14 cellular contexts compared by ENCODE assay signal in the genomic region with DNA sequence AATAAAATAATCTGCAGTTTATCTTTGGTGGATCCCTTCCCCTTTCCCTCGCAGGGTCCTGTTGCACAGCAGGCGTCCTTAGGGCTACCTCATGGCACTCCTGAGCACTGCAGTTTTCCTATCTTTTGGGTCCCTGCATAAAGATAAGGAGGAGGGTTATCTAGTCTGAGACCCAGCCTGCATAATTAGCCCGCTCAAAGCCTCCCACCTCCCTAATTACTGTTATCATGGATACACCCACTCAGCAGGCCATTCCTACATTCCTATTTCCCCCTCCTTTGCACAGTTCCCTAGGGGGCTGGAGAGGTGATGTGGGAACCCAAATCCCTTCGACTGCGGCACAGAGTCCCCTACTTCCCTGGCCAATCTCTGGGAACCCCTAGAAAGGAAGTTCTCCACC. TPM values are rescaled to one million over a fixed set of nuclear protein-coding genes. Genes with fewer than 3 reads are reported as not detected.
DNase-seq lines count a peak whose midpoint lies in the region; ATAC-seq, FAIRE-seq and TF ChIP-seq lines count a peak whose summit lies in the region.
"Had no signal": no experiment of that assay in that cellular context is flagged by ENCODE, and none has a peak within 500 bp of the region (broad histone marks: within the 10 kb centered on the region; RNA-seq: fewer than 3 reads in every experiment).

No MANE protein-coding gene starts in this region.

- H3K4me3 ChIP-seq in HUES6 (ENCODE audit: low read depth, low read length) (no peak overlapping the region), K562 (no peak overlapping the region), osteoblast (ENCODE audit: insufficient read depth, low read length) (no peak overlapping the region)
- H3K4me3 ChIP-seq: A549 had no signal

- peaks cover 33% of the 10 kb centered on the region for H3K4me1 ChIP-seq in HUES6 (ENCODE audit: control insufficient read depth, insufficient read depth, low read length)
- H3K4me1 ChIP-seq in K562 (replicated peaks in 1 of 2; ENCODE audit: control insufficient read depth in 2 of 2, insufficient read depth in 2 of 2, low read length in 2 of 2): peaks cover 20 to 28% of the 10 kb centered on the region in 2 experiments; a peak in 4 of 5 replicates
- peaks cover 7% of the 10 kb centered on the region for H3K4me1 ChIP-seq in osteoblast (ENCODE audit: insufficient read depth, low read length)
- H3K4me1 ChIP-seq: BE2C, Caco-2 had no signal

- H3K4me1 Mint-ChIP-seq in mesothelial cell of epicardium: peaks cover 8% of the 10 kb centered on the region

- in situ Hi-C loops in K562 (cut with MboI): no loop called here

- BruUV-seq in K562 (replicated peaks; lab: Mats Ljungman, UMichigan): no TSS peak

- no peak overlapping the region for H3K27ac Mint-ChIP-seq in mesothelial cell of epicardium
- H3K27ac Mint-ChIP-seq: CD8-positive, alpha-beta memory T cell had no signal

- TF ChIP-seq CTCF in K562 (IDR thresholded peaks at IDR 0.05 in 2 of 3, conservative IDR thresholded peaks at IDR 0.05 in 1 of 3; ENCODE audit: insufficient read depth in 2 of 3, low read depth in 1 of 3, low read length in 3 of 3) (no peak), osteoblast (IDR thresholded peaks at IDR 0.05; ENCODE audit: extremely low read depth, low read depth, low read length) (no peak), mesothelial cell of epicardium (IDR thresholded peaks at IDR 0.05; ENCODE audit: unreplicated experiment) (no peak)

- no peak overlapping the region for H3K27ac ChIP-seq in HUES6 (ENCODE audit: low read depth, low read length)
- no peak overlapping the region for H3K27ac ChIP-seq in K562 (ENCODE audit: extremely low read depth, low read depth, low read length)
- no peak overlapping the region for H3K27ac ChIP-seq in osteoblast (ENCODE audit: low read depth, low read length)
- H3K27ac ChIP-seq: A549 had no signal

- CTCF ChIA-PET in K562 (lab: Yijun Ruan, JAX; ENCODE audit: low intra/inter-chr PET ratio): no interaction called here

- peaks cover 2% of the 10 kb centered on the region for H3K36me3 Mint-ChIP-seq in mesothelial cell of epicardium
- H3K36me3 Mint-ChIP-seq: CD8-positive, alpha-beta memory T cell had no signal

- H3K27me3 Mint-ChIP-seq in mesothelial cell of epicardium (ENCODE audit: low read depth): peaks cover 11% of the 10 kb centered on the region
- H3K27me3 Mint-ChIP-seq: CD8-positive, alpha-beta memory T cell had no signal

- no peak for TF ChIP-seq RAD21 in K562 (CRISPR knock-in tag; conservative IDR thresholded peaks at IDR 0.05 in 1 of 2, IDR thresholded peaks at IDR 0.05 in 1 of 2)

- H3K9ac ChIP-seq in HUES6 (ENCODE audit: low read length) (peak overlapping the region; percentile 58), K562 (ENCODE audit: insufficient read depth in 1 of 2, low read depth in 2 of 2, low read length in 2 of 2) (no peak overlapping the region)

- H4K20me1 ChIP-seq in K562 (replicated peaks; ENCODE audit: control insufficient read depth, insufficient read depth, low read length): no peaks in the 10 kb centered on the region
- no peaks in the 10 kb centered on the region for H4K20me1 ChIP-seq in osteoblast (ENCODE audit: insufficient read depth, low read length)

- H3K27me3 ChIP-seq in HUES6 (ENCODE audit: control insufficient read depth, insufficient read depth, low read length) (peaks cover 13% of the 10 kb centered on the region; the same call in 1 of the 2 replicates), K562 (ENCODE audit: control insufficient read depth in 2 of 2, insufficient read depth in 2 of 2, low read length in 2 of 2) (no peaks in the 10 kb centered on the region), osteoblast (ENCODE audit: insufficient read depth, low read length) (no peaks in the 10 kb centered on the region)
- H3K27me3 ChIP-seq: BE2C had no signal

- POLR2A ChIA-PET in K562 (lab: Yijun Ruan, JAX): interaction anchor here (0.6 kb wide), 1 partner anchor 26 kb away, joined by 3 read pairs; no protein-coding TSS in a partner anchor

- no peak overlapping the region for H3K4me3 Mint-ChIP-seq in mesothelial cell of epicardium
- H3K4me3 Mint-ChIP-seq: CD8-positive, alpha-beta memory T cell had no signal

- H3K4me2 ChIP-seq in K562 (ENCODE audit: insufficient read depth, low read length) (no peak overlapping the region; the same call in 1 of the 2 replicates), osteoblast (ENCODE audit: insufficient read depth, low read length) (no peak overlapping the region)
- H3K4me2 ChIP-seq: A549 had no signal

- no peak for TF ChIP-seq POLR2A in K562 (conservative IDR thresholded peaks at IDR 0.05)

- no peaks in the 10 kb centered on the region for H3K9me3 Mint-ChIP-seq in mesothelial cell of epicardium
- H3K9me3 Mint-ChIP-seq: CD8-positive, alpha-beta memory T cell had no signal

- peak; percentile 55 for DNase-seq in ELF-1 (ENCODE audit: low read depth, low spot score)
- peak; percentile 45 to 53 (median 50) for DNase-seq in K562 (ENCODE audit: extremely low read depth in 1 of 4, low spot score in 3 of 4)
- DNase-seq in osteoblast (ENCODE audit: insufficient read length, low spot score, missing footprints): peak; percentile 8
- no peak for DNase-seq in stimulated activated naive CD8-positive, alpha-beta T cell treated with anti-CD3 and anti-CD28 coated beads, Interleukin-15, Interleukin-2, amounts not matched to agents 100 U/mL and 50 U/mL, for 24 hours
- no peak for DNase-seq in mesothelial cell of epicardium (ENCODE audit: low spot score in 2 of 2, unreplicated experiment in 2 of 2)
- no peak for DNase-seq in amniotic stem cell (lab: John Stamatoyannopoulos, UW)
- DNase-seq: BE2C; Caco-2; CD8-positive, alpha-beta memory T cell; HCEC 1CT had no signal

- WGBS in K562 (ENCODE audit: insufficient coverage, low coverage, missing lambda C conversion rate): 0% methylated on average over 3 of the region's 5 CpGs

- ATAC-seq in K562: no peak
- no peak for ATAC-seq in stimulated activated naive CD8-positive, alpha-beta T cell treated with anti-CD3 and anti-CD28 coated beads, Interleukin-15, Interleukin-2, amounts not matched to agents 100 U/mL and 50 U/mL, for 24 hours
- ATAC-seq: A549 had no signal

- no peak overlapping the region for H2AFZ ChIP-seq in K562 (ENCODE audit: low read depth, low read length)
- H2AFZ ChIP-seq in osteoblast (ENCODE audit: low read length): no peak overlapping the region

- intact Hi-C loops in K562 (cut with micrococcal nuclease): no loop called here

- peak; percentile 55; the same call in 1 of the 2 replicates for TF ChIP-seq EP300 in K562 (IDR thresholded peaks at IDR 0.05; ENCODE audit: low read length)

- H3K79me2 ChIP-seq in K562 (ENCODE audit: control insufficient read depth, insufficient read depth, low read length): peaks cover 12% of the 10 kb centered on the region; the same call in 2 of the 3 replicates
- H3K79me2 ChIP-seq in osteoblast (ENCODE audit: insufficient read depth, low read length): peaks cover 3% of the 10 kb centered on the region

- H3K36me3 ChIP-seq in HUES6 (ENCODE audit: control insufficient read depth, insufficient read depth, low read length) (no peaks in the 10 kb centered on the region), K562 (ENCODE audit: control insufficient read depth, insufficient read depth, low read length) (no peaks in the 10 kb centered on the region), osteoblast (ENCODE audit: insufficient read depth, low read length) (no peaks in the 10 kb centered on the region)
- H3K36me3 ChIP-seq: BE2C had no signal

- H3K9me1 ChIP-seq in K562 (ENCODE audit: control insufficient read depth, insufficient read depth, low read length): no peaks in the 10 kb centered on the region

- H3K9me3 ChIP-seq in HUES6 (ENCODE audit: control insufficient read depth, insufficient read depth, low read depth, low read length) (no peaks in the 10 kb centered on the region), K562 (replicated peaks; ENCODE audit: control insufficient read depth, insufficient read depth, low read depth, low read length) (no peaks in the 10 kb centered on the region), osteoblast (ENCODE audit: low read depth, low read length) (no peaks in the 10 kb centered on the region)
- H3K9me3 ChIP-seq: BE2C, Caco-2 had no signal

- peak; percentile 87 for FAIRE-seq in K562 (lab: Jason Lieb, UNC)
- FAIRE-seq: A549, H1 had no signal

RNA-seq across cellular contexts. Expression of gene CLUH, which starts 5.1 kb away (rescaled TPM):
- total RNA-seq in K562 (2011; cell fraction: chromatin; rRNA removed; ENCODE audit: low replicate concordance): 95.4 and 344 TPM in 2 replicates
- total RNA-seq in K562 (2011; cell fraction: nucleolus; rRNA removed): 211 and 238 TPM in 2 replicates
- 98.1 and 116 TPM in 2 replicates for total RNA-seq in K562 (2011; cell fraction: nucleoplasm; rRNA removed)
- total RNA-seq in K562 (2014; rRNA removed) (63.0 and 94.0 TPM in 2 replicates), K562 (2014; rRNA removed; fragmentation: Illumina TruSeq; extraction: Trizol) (13.7 and 21.2 TPM in 2 replicates), K562 (2015; rRNA removed; fragmentation: Illumina TruSeq; extraction: Trizol) (33.2 and 34.8 TPM in 2 replicates), K562 (2021) (126 and 140 TPM in 2 replicates), osteoblast (36.2 and 41.6 TPM in 2 replicates), mesothelial cell of epicardium (46.6 to 49.9 TPM (median 46.9 TPM) in 3 replicates)
- polyA plus RNA-seq in K562 (2011; rRNA removed) (15.3 and 40.1 TPM in 2 replicates), K562 (2014; fragmentation: Illumina TruSeq; extraction: Trizol) (71.2 and 88.2 TPM in 2 replicates), K562 (2014; fragmentation: Nextera tagmentation; extraction: Ambion mirVana) (under 1 TPM; 0.21 to 0.25 TPM), K562 (2014; rRNA removed) (72.8 and 73.4 TPM in 2 replicates)
- 15.5 and 39.0 TPM in 2 replicates for polyA plus RNA-seq in K562 (2011; cell fraction: cytosol; rRNA removed)
- 204 and 334 TPM in 2 replicates for polyA plus RNA-seq in K562 (2011; cell fraction: nucleus; rRNA removed)
- polyA plus RNA-seq in K562 (2012): 52.7 and 74.7 TPM in 2 replicates
- 12.6 and 14.7 TPM in 2 replicates for polyA minus RNA-seq in K562 (2011; rRNA and poly(A)+ RNA removed)
- polyA minus RNA-seq in K562 (2011; cell fraction: cytosol; rRNA and poly(A)+ RNA removed): 49.7 and 59.2 TPM in 2 replicates
- polyA minus RNA-seq in K562 (2011; cell fraction: nucleus; rRNA and poly(A)+ RNA removed): 57.4 and 59.4 TPM in 2 replicates

RNA-seq across cellular contexts. Expression of gene CCDC92B, which starts 32.8 kb away (rescaled TPM):
- total RNA-seq in K562 (2011; cell fraction: chromatin; rRNA removed; ENCODE audit: low replicate concordance): not detected in 2 replicates
- total RNA-seq in K562 (2011; cell fraction: nucleolus; rRNA removed): 0.13 TPM in 1 of 2 replicates, not detected in the other
- not detected in 2 replicates for total RNA-seq in K562 (2011; cell fraction: nucleoplasm; rRNA removed)
- total RNA-seq in K562 (2014; rRNA removed): not detected in 2 replicates
- total RNA-seq in K562 (2014; rRNA removed; fragmentation: Illumina TruSeq; extraction: Trizol): not detected in 2 replicates
- not detected in 2 replicates for total RNA-seq in K562 (2015; rRNA removed; fragmentation: Illumina TruSeq; extraction: Trizol)
- not detected in 2 replicates for total RNA-seq in K562 (2021)
- polyA plus RNA-seq in K562 (2011; rRNA removed): not detected in 2 replicates
- not detected in 2 replicates for polyA plus RNA-seq in K562 (2011; cell fraction: cytosol; rRNA removed)
- not detected in 2 replicates for polyA plus RNA-seq in K562 (2011; cell fraction: nucleus; rRNA removed)
- not detected in 2 replicates for polyA plus RNA-seq in K562 (2012)
- not detected in 2 replicates for polyA plus RNA-seq in K562 (2014; fragmentation: Illumina TruSeq; extraction: Trizol)
- polyA plus RNA-seq in K562 (2014; fragmentation: Nextera tagmentation; extraction: Ambion mirVana): not detected
- polyA plus RNA-seq in K562 (2014; rRNA removed): not detected in 2 replicates
- polyA minus RNA-seq in K562 (2011; rRNA and poly(A)+ RNA removed): not detected in 2 replicates
- polyA minus RNA-seq in K562 (2011; cell fraction: cytosol; rRNA and poly(A)+ RNA removed): not detected in 2 replicates
- not detected in 2 replicates for polyA minus RNA-seq in K562 (2011; cell fraction: nucleus; rRNA and poly(A)+ RNA removed)
- total RNA-seq in osteoblast: not detected in 2 replicates
- 0.47 to 0.62 TPM (median 0.58 TPM) in 3 replicates for total RNA-seq in mesothelial cell of epicardium
- polyA plus RNA-seq: AG04450; CD8-positive, alpha-beta memory T cell had no signal

Comparison
In these comparisons a context has a peak if more than half of its experiments do, and no peak if none do; other contexts are left out.
1. DNase-seq: peak in ELF-1 (single experiment), K562 (4 of 4) and osteoblast (single experiment); none in stimulated activated naive CD8-positive, alpha-beta T cell treated with anti-CD3 and anti-CD28 coated beads, Interleukin-15, Interleukin-2, amounts not matched to agents 100 U/mL and 50 U/mL, for 24 hours (single experiment), mesothelial cell of epicardium (0 of 2) and amniotic stem cell (single experiment).